Comparison of ENCODE assay signal across 2 cellular contexts in the genomic region with DNA sequence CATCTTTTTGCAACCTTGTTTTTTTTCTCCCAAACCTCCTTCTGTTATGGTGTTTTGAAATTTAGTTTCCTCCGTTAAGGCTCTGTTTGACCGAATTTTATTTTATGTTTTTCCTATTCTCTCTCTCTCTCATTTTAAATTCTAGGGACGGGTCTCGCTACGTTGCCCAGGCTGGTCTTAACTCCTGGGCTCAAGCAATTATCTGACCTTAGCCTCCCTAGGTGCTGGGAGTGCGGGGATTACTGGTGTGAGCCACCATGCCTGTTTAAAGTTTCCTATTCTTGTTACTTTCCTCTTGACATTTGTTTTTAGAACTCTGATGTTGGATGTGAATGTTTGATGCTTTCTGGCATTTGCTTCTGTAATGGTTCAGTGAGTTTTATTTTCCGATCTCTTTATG.
TF ChIP-seq lines count a peak whose summit lies in the region.

No MANE protein-coding gene starts in this region.

TF ChIP-seq in SK-N-SH, 30 proteins besides CTCF, POLR2A, EP300 and RAD21 (continued from another document):
- TF ChIP-seq, protein P1, sequence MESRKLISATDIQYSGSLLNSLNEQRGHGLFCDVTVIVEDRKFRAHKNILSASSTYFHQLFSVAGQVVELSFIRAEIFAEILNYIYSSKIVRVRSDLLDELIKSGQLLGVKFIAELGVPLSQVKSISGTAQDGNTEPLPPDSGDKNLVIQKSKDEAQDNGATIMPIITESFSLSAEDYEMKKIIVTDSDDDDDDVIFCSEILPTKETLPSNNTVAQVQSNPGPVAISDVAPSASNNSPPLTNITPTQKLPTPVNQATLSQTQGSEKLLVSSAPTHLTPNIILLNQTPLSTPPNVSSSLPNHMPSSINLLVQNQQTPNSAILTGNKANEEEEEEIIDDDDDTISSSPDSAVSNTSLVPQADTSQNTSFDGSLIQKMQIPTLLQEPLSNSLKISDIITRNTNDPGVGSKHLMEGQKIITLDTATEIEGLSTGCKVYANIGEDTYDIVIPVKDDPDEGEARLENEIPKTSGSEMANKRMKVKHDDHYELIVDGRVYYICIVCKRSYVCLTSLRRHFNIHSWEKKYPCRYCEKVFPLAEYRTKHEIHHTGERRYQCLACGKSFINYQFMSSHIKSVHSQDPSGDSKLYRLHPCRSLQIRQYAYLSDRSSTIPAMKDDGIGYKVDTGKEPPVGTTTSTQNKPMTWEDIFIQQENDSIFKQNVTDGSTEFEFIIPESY (IDR thresholded peaks at IDR 0.05; ENCODE audit: borderline replicate concordance, low read depth), result no peak
- TF ChIP-seq POLR2AphosphoS5 (IDR thresholded peaks at IDR 0.05; ENCODE audit: low read depth, low read length), result no peak

TF ChIP-seq in SK-N-SH treated with all-trans-retinoic acid at 6 μM for 48 hours, 23 proteins besides CTCF, POLR2A, EP300 and RAD21 (continued from another document):
- TF ChIP-seq TSHZ2 (CRISPR knock-in tag; IDR thresholded peaks at IDR 0.05) (no peak), ISL1 (CRISPR knock-in tag; IDR thresholded peaks at IDR 0.05) (no peak), ZNF8 (CRISPR knock-in tag; IDR thresholded peaks at IDR 0.05) (no peak)
